Comparison of ENCODE assay signal across 11 cellular contexts in genomic region chr5:9265391-9266287, GRCh38.
DNase-seq lines count a peak whose midpoint lies in the region; ATAC-seq and TF ChIP-seq lines count a peak whose summit lies in the region.
"Had no signal": no experiment of that assay in that cellular context is flagged by ENCODE, and none has a peak within 500 bp of the region (broad histone marks: within the 10 kb centered on the region; RNA-seq: fewer than 3 reads in every experiment).

No MANE protein-coding gene starts in this region.

- H3K36me3 ChIP-seq in sigmoid colon = no peaks in the 10 kb centered on the region

- DNase-seq in GM04504 (ENCODE audit: low read depth) (peak; percentile 87), amniotic epithelial cell (ENCODE audit: low read depth) (peak; percentile 98), left cardiac atrium (no peak), sigmoid colon (no peak), head of caudate nucleus (no peak), cortex of kidney (lab: John Stamatoyannopoulos, UW) (no peak)
- DNase-seq in activated CD8-positive, alpha-beta memory T cell treated with anti-CD3 and anti-CD28 coated beads, Interleukin-2, amount 50 U/mL, for 4 hours = no peak
- DNase-seq: activated CD8-positive, alpha-beta memory T cell treated with anti-CD3 and anti-CD28 coated beads, Interleukin-2, amount 10 ng/mL, durations not matched to agents 7 days and 5 days; PC-9; psoas muscle had no signal

- peak overlapping the region in 3 of 4 donors; percentile 39 to 45 (median 40) for H3K27ac ChIP-seq in sigmoid colon
- H3K27ac ChIP-seq: PC-9, psoas muscle had no signal

- no peak for TF ChIP-seq EP300 in sigmoid colon (IDR thresholded peaks at IDR 0.05)

- no peak overlapping the region for H3K4me3 ChIP-seq in sigmoid colon
- H3K4me3 ChIP-seq: PC-9, psoas muscle had no signal

- no peaks in the 10 kb centered on the region for H3K9me3 ChIP-seq in sigmoid colon
- H3K9me3 ChIP-seq: psoas muscle had no signal

- TF ChIP-seq CTCF in sigmoid colon (IDR thresholded peaks at IDR 0.05) = no peak

- intact Hi-C loops in left cardiac atrium (cut with DNase I) = no loop called here
- intact Hi-C loops in sigmoid colon (cut with DNase I) = no loop called here
- intact Hi-C loops in head of caudate nucleus (cut with DNase I) = no loop called here

- H3K4me1 ChIP-seq in sigmoid colon = peaks cover 0 to 8% (median 0%) of the 10 kb centered on the region in 4 donors
- H3K4me1 ChIP-seq: psoas muscle had no signal

- no peak for TF ChIP-seq POLR2A in sigmoid colon (IDR thresholded peaks at IDR 0.05)

- H3K27me3 ChIP-seq in sigmoid colon = no peaks in the 10 kb centered on the region

- ATAC-seq in left cardiac atrium = peak; percentile 82 to 94
- ATAC-seq in GM21367 (IDR thresholded peaks at IDR 0.05; ENCODE audit: unreplicated experiment) = no peak
- ATAC-seq: activated CD8-positive, alpha-beta memory T cell treated with anti-CD3 and anti-CD28 coated beads, Interleukin-2, amount 10 ng/mL, durations not matched to agents 7 days and 5 days had no signal

- 73 to 84% methylated on average over 17 of the region's 17 CpGs for whole genome bisulfite sequencing in sigmoid colon, 2 donors

Comparison
In these comparisons a context has a peak if more than half of its experiments do, and no peak if none do; other contexts are left out.
1. DNase-seq: peak in GM04504 (single experiment) and amniotic epithelial cell (single experiment); none in left cardiac atrium (single experiment), sigmoid colon (single experiment), activated CD8-positive, alpha-beta memory T cell treated with anti-CD3 and anti-CD28 coated beads, Interleukin-2, amount 50 U/mL, for 4 hours (single experiment), head of caudate nucleus (0 of 42) and cortex of kidney (single experiment).